ENCODE assay signal across 12 cellular contexts in the genomic region with DNA sequence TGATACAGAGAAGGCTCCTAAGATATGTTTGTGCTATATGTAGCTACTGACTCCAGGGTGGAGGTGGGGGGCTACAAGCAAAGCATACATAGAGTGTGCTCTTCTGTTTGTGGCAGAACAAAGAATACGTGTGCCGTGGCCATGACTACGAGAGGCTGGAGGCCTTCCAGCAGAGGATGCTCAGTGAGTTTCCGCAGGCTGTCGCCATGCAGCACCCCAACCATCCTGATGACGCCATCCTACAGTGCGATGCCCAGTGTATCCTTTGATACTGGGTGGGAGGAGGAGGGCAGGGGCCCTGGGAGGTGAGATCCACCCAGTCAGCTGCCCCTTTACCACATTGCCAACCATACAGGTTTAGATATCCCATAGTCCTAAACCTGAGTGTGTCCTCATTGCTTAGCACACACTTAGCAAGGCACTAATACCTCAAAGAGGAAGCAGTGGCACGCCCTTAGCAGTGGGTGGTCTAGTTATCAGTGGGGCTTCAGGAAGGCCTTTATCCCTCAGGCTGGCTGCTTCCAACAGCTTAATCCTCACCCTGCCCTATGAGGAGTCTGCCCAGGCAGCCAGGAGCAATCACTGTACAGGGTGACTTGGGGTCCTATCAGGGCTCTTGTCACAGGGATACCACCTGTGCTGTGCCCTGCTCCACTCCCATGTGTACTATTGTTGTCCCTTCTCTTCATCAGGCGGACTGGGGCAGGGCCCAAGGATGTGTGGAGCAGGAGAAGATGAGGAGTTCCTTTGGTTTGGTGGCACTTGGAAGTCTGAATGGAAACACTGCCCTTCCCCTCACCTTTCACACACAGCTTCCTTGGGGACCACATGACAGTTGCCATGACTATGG.
"Had no signal": no experiment of that assay in that cellular context is flagged by ENCODE, and none has a peak within 500 bp of the region (broad histone marks: within the 10 kb centered on the region; RNA-seq: fewer than 3 reads in every experiment).

No MANE protein-coding gene starts in this region.

- FAIRE-seq: islet of Langerhans had no signal

- H3K4me3 ChIP-seq: hepatocyte, thyroid gland had no signal

- H3K9me3 Mint-ChIP-seq: natural killer cell; stimulated activated naive B cell treated with anti-CD40 and anti-IgM and Interleukin-4, amounts not matched to agents 10 μg/mL and 1 μg/mL and 100 μg/mL, for 72 hours; T-helper 1 cell treated with Interleukin-12 subunit alpha and Interleukin-12 subunit beta and Interleukin-4 antibody, amounts not matched to agents 30 μg/mL and 1 μg/mL, for 36 hours had no signal

- H3K4me1 ChIP-seq: thyroid gland had no signal

- H3K4me3 Mint-ChIP-seq: activated naive CD8-positive, alpha-beta T cell; natural killer cell; stimulated activated naive B cell treated with anti-CD40 and anti-IgM and Interleukin-4, amounts not matched to agents 10 μg/mL and 1 μg/mL and 100 μg/mL, for 72 hours; T-helper 1 cell treated with Interleukin-12 subunit alpha and Interleukin-12 subunit beta and Interleukin-4 antibody, amounts not matched to agents 30 μg/mL and 1 μg/mL, for 36 hours had no signal

- H3K4me2 ChIP-seq: hepatocyte had no signal

- H3K79me2 ChIP-seq: hepatocyte had no signal

- ATAC-seq: left cardiac atrium; stimulated activated naive B cell treated with anti-CD40 and anti-IgM and Interleukin-4, amounts not matched to agents 10 μg/mL and 1 μg/mL and 100 μg/mL, for 72 hours had no signal

- H3K27ac ChIP-seq: hepatocyte, thyroid gland had no signal

- H3K27me3 Mint-ChIP-seq: activated naive CD8-positive, alpha-beta T cell had no signal

- H3K9me3 ChIP-seq: thyroid gland had no signal

- H3K27me3 ChIP-seq: hepatocyte, thyroid gland had no signal

- DNase-seq: activated CD4-positive, alpha-beta T cell treated with anti-CD3 and anti-CD28 coated beads for 1 hour; dermis blood vessel endothelial cell; effector memory CD4-positive, alpha-beta T cell; foreskin fibroblast; left cardiac atrium; natural killer cell; stimulated activated naive B cell treated with anti-CD40 and anti-IgM and Interleukin-4, amounts not matched to agents 10 μg/mL and 1 μg/mL and 100 μg/mL, for 72 hours; thyroid gland had no signal

- H3K36me3 Mint-ChIP-seq: natural killer cell; stimulated activated naive B cell treated with anti-CD40 and anti-IgM and Interleukin-4, amounts not matched to agents 10 μg/mL and 1 μg/mL and 100 μg/mL, for 72 hours had no signal

- H3K27ac Mint-ChIP-seq: activated naive CD8-positive, alpha-beta T cell; natural killer cell; stimulated activated naive B cell treated with anti-CD40 and anti-IgM and Interleukin-4, amounts not matched to agents 10 μg/mL and 1 μg/mL and 100 μg/mL, for 72 hours; T-helper 1 cell treated with Interleukin-12 subunit alpha and Interleukin-12 subunit beta and Interleukin-4 antibody, amounts not matched to agents 30 μg/mL and 1 μg/mL, for 36 hours had no signal

- H3K4me1 Mint-ChIP-seq: natural killer cell had no signal

- H2AFZ ChIP-seq: hepatocyte had no signal
